In genomic region chr12:46663297-46663696, GRCh38 we compare ENCODE assay signal across 1 cellular context.
TF ChIP-seq lines count a peak whose summit lies in the region.

No MANE protein-coding gene starts in this region.

TF ChIP-seq in GM23338, 12 proteins besides CTCF, POLR2A, EP300 and RAD21 (continued from another document):
- no peak for TF ChIP-seq REST (IDR thresholded peaks at IDR 0.05; ENCODE audit: unreplicated experiment)
- no peak for TF ChIP-seq EZH2 (IDR thresholded peaks at IDR 0.05; ENCODE audit: low read depth, unreplicated experiment)
- TF ChIP-seq ZNF114 (CRISPR knock-in tag; IDR thresholded peaks at IDR 0.05): no peak
- TF ChIP-seq STAT1 (IDR thresholded peaks at IDR 0.05; ENCODE audit: unreplicated experiment): no peak
